15 cellular contexts compared by ENCODE assay signal in genomic region chr3:60133269-60133877, GRCh38.
"Had no signal": no experiment of that assay in that cellular context is flagged by ENCODE, and none has a peak within 500 bp of the region (broad histone marks: within the 10 kb centered on the region; RNA-seq: fewer than 3 reads in every experiment).

No MANE protein-coding gene starts in this region.

- H3K27ac Mint-ChIP-seq: activated CD8-positive, alpha-beta T cell treated with anti-CD3 and anti-CD28 coated beads for 36 hours; neural progenitor cell had no signal

- H3K36me3 ChIP-seq: ascending aorta, cardiac muscle cell, colonic mucosa, neural progenitor cell, pancreas, transverse colon had no signal

- H3K4me1 ChIP-seq: colonic mucosa, pancreas, transverse colon had no signal

- H3K27me3 ChIP-seq: ascending aorta, cardiac muscle cell, colonic mucosa, neural progenitor cell, pancreas, transverse colon had no signal

- H3K36me3 Mint-ChIP-seq: neural progenitor cell had no signal

- H3K27me3 Mint-ChIP-seq: activated CD8-positive, alpha-beta T cell treated with anti-CD3 and anti-CD28 coated beads for 36 hours had no signal

- DNase-seq: activated CD4-positive, alpha-beta T cell treated with anti-CD3 and anti-CD28 coated beads for 4 hours; activated CD8-positive, alpha-beta memory T cell treated with anti-CD3 and anti-CD28 coated beads, Interleukin-2, amount 50 U/mL, for 48 hours; activated CD8-positive, alpha-beta T cell treated with anti-CD3 and anti-CD28 coated beads for 36 hours; colonic mucosa; effector CD4-positive, alpha-beta T cell; midbrain; pancreas; small intestine; T1000; transverse colon had no signal

- H3K9me3 ChIP-seq: ascending aorta, colonic mucosa, pancreas, transverse colon had no signal

- H3K4me1 Mint-ChIP-seq: neural progenitor cell had no signal

- H3K4me3 ChIP-seq: ascending aorta, cardiac muscle cell, colonic mucosa, lung, neural progenitor cell, pancreas, transverse colon had no signal

- H3K27ac ChIP-seq: ascending aorta, cardiac muscle cell, colonic mucosa, epithelial cell of prostate, neural progenitor cell, pancreas, transverse colon had no signal

- H3K9me3 Mint-ChIP-seq: neural progenitor cell had no signal

- ATAC-seq: activated CD8-positive, alpha-beta T cell treated with anti-CD3 and anti-CD28 coated beads for 36 hours had no signal

- H3K4me3 Mint-ChIP-seq: activated CD8-positive, alpha-beta T cell treated with anti-CD3 and anti-CD28 coated beads for 36 hours; neural progenitor cell had no signal
